8 cellular contexts compared by ENCODE assay signal in genomic region chr4:94488667-94489066, GRCh38. TPM values are rescaled to one million over a fixed set of nuclear protein-coding genes. Genes with fewer than 3 reads are reported as not detected.
DNase-seq lines count a peak whose midpoint lies in the region; ATAC-seq and TF ChIP-seq lines count a peak whose summit lies in the region.
"Had no signal": no experiment of that assay in that cellular context is flagged by ENCODE, and none has a peak within 500 bp of the region (broad histone marks: within the 10 kb centered on the region; RNA-seq: fewer than 3 reads in every experiment).

No MANE protein-coding gene starts in this region.

- H3K4me1 ChIP-seq in uterus = peaks cover 2 to 14% of the 10 kb centered on the region in 2 donors

- in situ Hi-C loops in astrocyte of the spinal cord (cut with HindIII; ENCODE audit: low sequenced_read_pairs) = no loop called here

- H3K27ac ChIP-seq in uterus = peak overlapping the region; percentile 32 to 35

- H3K4me3 ChIP-seq in astrocyte of the spinal cord (ENCODE audit: low read depth, low read length) (no peak overlapping the region), uterus (no peak overlapping the region)

- H3K27me3 ChIP-seq in uterus = no peaks in the 10 kb centered on the region

- intact Hi-C loops in uterus (cut with DNase I; ENCODE audit: low total_unique reads) = no loop called here

- no peak for TF ChIP-seq POLR2A in uterus (IDR thresholded peaks at IDR 0.05)

- ATAC-seq in GM18498 (IDR thresholded peaks at IDR 0.05; ENCODE audit: unreplicated experiment) = no peak

- TF ChIP-seq CTCF in astrocyte of the spinal cord (IDR thresholded peaks at IDR 0.05; ENCODE audit: low read depth, low read length) (no peak), uterus (IDR thresholded peaks at IDR 0.05) (no peak)

- no peaks in the 10 kb centered on the region for H3K9me3 ChIP-seq in uterus

- DNase-seq in HS-5 (ENCODE audit: low read depth) (peak; percentile 40), astrocyte of the spinal cord (ENCODE audit: low read depth, low spot score) (peak; percentile 60), glomerular visceral epithelial cell (ENCODE audit: extremely low spot score) (peak; percentile 30), uterus (no peak), NCI-H774 (lab: John Stamatoyannopoulos, UW) (no peak), NCI-H2227 treated with DMSO at 0.1 percent for 48 hours (lab: John Stamatoyannopoulos, UW) (no peak)
- DNase-seq: NCI-H748 treated with DMSO at 0.1 percent for 48 hours had no signal

- no peaks in the 10 kb centered on the region for H3K36me3 ChIP-seq in uterus

RNA-seq across cellular contexts. Expression of gene PDLIM5, which starts 36.9 kb away (rescaled TPM):
- 100 to 1,000 TPM in 3 of 4 donors, 10 to 100 TPM in 1; 90.8 to 571 (median 351) TPM for total RNA-seq in uterus

Comparison
In these comparisons a context has a peak if more than half of its experiments do, and no peak if none do; other contexts are left out.
1. DNase-seq: peak in HS-5 (single experiment), astrocyte of the spinal cord (single experiment) and glomerular visceral epithelial cell (single experiment); none in uterus (0 of 2), NCI-H774 (single experiment) and NCI-H2227 treated with DMSO at 0.1 percent for 48 hours (single experiment).